ENCODE assay signal across 26 cellular contexts in genomic region chr2:167110345-167110744, GRCh38.
A peak's percentile ranks its signal among the peaks of the same experiment; 100 is the strongest.
DNase-seq lines count a peak whose midpoint lies in the region; ATAC-seq, FAIRE-seq and TF ChIP-seq lines count a peak whose summit lies in the region.
"Had no signal": no experiment of that assay in that cellular context is flagged by ENCODE, and none has a peak within 500 bp of the region (broad histone marks: within the 10 kb centered on the region; RNA-seq: fewer than 3 reads in every experiment).

No MANE protein-coding gene starts in this region.

- H3K27me3 ChIP-seq in SK-N-SH (ENCODE audit: insufficient read depth) (no peaks in the 10 kb centered on the region), astrocyte (ENCODE audit: insufficient read depth, low read length) (no peaks in the 10 kb centered on the region), smooth muscle cell (ENCODE audit: low read depth) (no peaks in the 10 kb centered on the region)
- H3K27me3 ChIP-seq: BE2C; BLaER1 treated with 17β-estradiol and CSF1 and Interleukin-3, amounts not matched to agents 10 nM and 100 nM had no signal

- TF ChIP-seq RAD21 in SK-N-SH (IDR thresholded peaks at IDR 0.05; ENCODE audit: low read length), result no peak

- 0 out of 2 replicates have a peak, but pooled peaks cover 4% of the 10 kb centered on the region for H3K9me2 ChIP-seq in SK-N-SH

- H3K36me3 ChIP-seq in SK-N-SH (replicated peaks in 1 of 2; ENCODE audit: control insufficient read depth in 1 of 2, insufficient read depth in 2 of 2, low read length in 1 of 2) (no peaks in the 10 kb centered on the region), astrocyte (ENCODE audit: insufficient read depth, low read length) (no peaks in the 10 kb centered on the region), smooth muscle cell (ENCODE audit: low read depth) (no peaks in the 10 kb centered on the region)
- H3K36me3 ChIP-seq: BE2C; BLaER1 treated with 17β-estradiol and CSF1 and Interleukin-3, amounts not matched to agents 10 nM and 100 nM; HAP-1 had no signal

- peaks cover 12% of the 10 kb centered on the region for H3K4me1 Mint-ChIP-seq in astrocyte (ENCODE audit: low read depth, unreplicated experiment)
- H3K4me1 Mint-ChIP-seq: CD8-positive, alpha-beta memory T cell had no signal

- peaks cover 10% of the 10 kb centered on the region; the same call in 1 of the 2 replicates for H3K9me3 ChIP-seq in SK-N-SH
- H3K9me3 ChIP-seq in astrocyte (ENCODE audit: insufficient read depth, low read depth, low read length), result no peaks in the 10 kb centered on the region
- H3K9me3 ChIP-seq in smooth muscle cell (replicated peaks; ENCODE audit: low read depth), result no peaks in the 10 kb centered on the region
- H3K9me3 ChIP-seq: BE2C, HAP-1 had no signal

- CTCF ChIA-PET in SK-N-SH (lab: Yijun Ruan, JAX), result interaction anchor here (0.6 to 1.1 kb wide), 2 partner anchors 37 to 887 kb away, joined by 3 read pairs; no protein-coding TSS in a partner anchor

- H2AFZ ChIP-seq in SK-N-SH (ENCODE audit: low read depth) (no peak overlapping the region), astrocyte (ENCODE audit: low read depth, low read length) (no peak overlapping the region), smooth muscle cell (ENCODE audit: low read depth) (no peak overlapping the region)

- no peaks in the 10 kb centered on the region for H3K27me3 Mint-ChIP-seq in astrocyte (ENCODE audit: low read depth, unreplicated experiment)
- H3K27me3 Mint-ChIP-seq: CD4-positive, alpha-beta T cell; CD8-positive, alpha-beta memory T cell had no signal

- DNase-seq in SK-N-SH (no peak), astrocyte (ENCODE audit: low read depth) (peak; percentile 6), smooth muscle cell (lab: John Stamatoyannopoulos, UW; ENCODE audit: unreplicated experiment) (no peak), dedifferentiated amniotic fluid mesenchymal stem cell (ENCODE audit: extremely low spot score) (no peak)
- DNase-seq: 8988T; ACHN; AML-193; BE2C; CD4-positive, alpha-beta T cell; CD8-positive, alpha-beta memory T cell; DMS 273 treated with DMSO at 0.1 percent for 48 hours; DMS79; EL; GDM1; GOT3; HFFc6 had no signal

- H3K4me3 ChIP-seq in SK-N-SH (ENCODE audit: low read depth in 2 of 2, low read length in 1 of 2), result no peak overlapping the region
- no peak overlapping the region for H3K4me3 ChIP-seq in astrocyte (ENCODE audit: insufficient read depth, low read depth, low read length)
- no peak overlapping the region for H3K4me3 ChIP-seq in smooth muscle cell
- H3K4me3 ChIP-seq: A549; BLaER1 treated with 17β-estradiol and CSF1 and Interleukin-3, amounts not matched to agents 10 nM and 100 nM; HAP-1 had no signal

- H3K4me3 Mint-ChIP-seq in astrocyte (ENCODE audit: unreplicated experiment), result no peak overlapping the region
- H3K4me3 Mint-ChIP-seq: CD14-positive monocyte; CD4-positive, alpha-beta T cell; CD8-positive, alpha-beta memory T cell; HFFc6 had no signal

- H3K4me2 ChIP-seq in SK-N-SH (no peak overlapping the region), astrocyte (ENCODE audit: low read length) (no peak overlapping the region), smooth muscle cell (no peak overlapping the region)
- H3K4me2 ChIP-seq: A549; BLaER1 treated with 17β-estradiol and CSF1 and Interleukin-3, amounts not matched to agents 10 nM and 100 nM had no signal

- H3F3A ChIP-seq in SK-N-SH (replicated peaks; ENCODE audit: insufficient read depth) (no peaks in the 10 kb centered on the region), smooth muscle cell (ENCODE audit: low read depth) (no peaks in the 10 kb centered on the region)

- H4K20me1 ChIP-seq in SK-N-SH (ENCODE audit: insufficient read depth) (no peaks in the 10 kb centered on the region), astrocyte (ENCODE audit: insufficient read depth, low read length) (no peaks in the 10 kb centered on the region), smooth muscle cell (ENCODE audit: low read depth) (no peaks in the 10 kb centered on the region)
- H4K20me1 ChIP-seq: BLaER1 treated with 17β-estradiol and CSF1 and Interleukin-3, amounts not matched to agents 10 nM and 100 nM had no signal

- H3K9ac ChIP-seq in SK-N-SH, result no peak overlapping the region
- H3K9ac ChIP-seq in astrocyte (ENCODE audit: low read length), result no peak overlapping the region
- peak overlapping the region; percentile 31 for H3K9ac ChIP-seq in smooth muscle cell (ENCODE audit: low read depth)
- H3K9ac ChIP-seq: BLaER1 treated with 17β-estradiol and CSF1 and Interleukin-3, amounts not matched to agents 10 nM and 100 nM had no signal

- no peaks in the 10 kb centered on the region for H3K36me3 Mint-ChIP-seq in astrocyte (ENCODE audit: low read depth, unreplicated experiment)
- H3K36me3 Mint-ChIP-seq: CD14-positive monocyte; CD8-positive, alpha-beta memory T cell had no signal

- H3K79me2 ChIP-seq in SK-N-SH (ENCODE audit: insufficient read depth) (no peaks in the 10 kb centered on the region), astrocyte (ENCODE audit: insufficient read depth, low read length) (no peaks in the 10 kb centered on the region), smooth muscle cell (ENCODE audit: low read depth) (no peaks in the 10 kb centered on the region)

- POLR2A ChIA-PET in SK-N-SH (lab: Yijun Ruan, JAX), result no interaction called here

- ATAC-seq in SK-N-SH treated with all-trans-retinoic acid at 6 μM for 48 hours (peak; percentile 62; the same call in 2 of the 3 replicates), HG03095 (IDR thresholded peaks at IDR 0.05; ENCODE audit: unreplicated experiment) (no peak)
- ATAC-seq: A549 had no signal

- TF ChIP-seq CTCF in SK-N-SH (IDR thresholded peaks at IDR 0.05), result no peak
- no peak for TF ChIP-seq CTCF in astrocyte (IDR thresholded peaks at IDR 0.05; ENCODE audit: insufficient read depth, low read depth, low read length)
- no peak for TF ChIP-seq CTCF in smooth muscle cell (IDR thresholded peaks at IDR 0.05; ENCODE audit: borderline replicate concordance, insufficient read depth, poor library complexity, severe bottlenecking)

- TF ChIP-seq EP300 in SK-N-SH (IDR thresholded peaks at IDR 0.05; ENCODE audit: borderline replicate concordance in 1 of 2, low read depth in 1 of 2, low read length in 1 of 2), result no peak

- peaks cover 3% of the 10 kb centered on the region for H3K9me3 Mint-ChIP-seq in astrocyte (ENCODE audit: unreplicated experiment)
- H3K9me3 Mint-ChIP-seq: HFFc6 had no signal

- peak overlapping the region in 1 of 2 experiments; percentile 37; a peak in 3 of 4 replicates for H3K27ac ChIP-seq in SK-N-SH (ENCODE audit: low read depth in 2 of 2, low read length in 1 of 2)
- no peak overlapping the region for H3K27ac ChIP-seq in astrocyte (ENCODE audit: low read depth, low read length)
- H3K27ac ChIP-seq in smooth muscle cell (ENCODE audit: low read depth), result peak overlapping the region; percentile 67
- H3K27ac ChIP-seq: A549; BLaER1 treated with 17β-estradiol and CSF1 and Interleukin-3, amounts not matched to agents 10 nM and 100 nM had no signal

- peak overlapping the region; percentile 80 for H3K27ac Mint-ChIP-seq in astrocyte (ENCODE audit: unreplicated experiment)
- H3K27ac Mint-ChIP-seq: CD14-positive monocyte; CD4-positive, alpha-beta T cell; CD8-positive, alpha-beta memory T cell; HFFc6 had no signal

- no peak for FAIRE-seq in astrocyte (lab: Jason Lieb, UNC)
- FAIRE-seq: A549, D721Med, GM12891, GM18507, H54 had no signal

- H3K4me1 ChIP-seq in SK-N-SH (ENCODE audit: control insufficient read depth in 1 of 2, insufficient read depth in 2 of 2, low read depth in 1 of 2, low read length in 1 of 2) (no peaks in the 10 kb centered on the region), astrocyte (ENCODE audit: insufficient read depth, low read length) (no peaks in the 10 kb centered on the region), smooth muscle cell (ENCODE audit: low read depth) (no peaks in the 10 kb centered on the region)
- H3K4me1 ChIP-seq: A549; BE2C; BLaER1 treated with 17β-estradiol and CSF1 and Interleukin-3, amounts not matched to agents 10 nM and 100 nM; HAP-1 had no signal

TF ChIP-seq in SK-N-SH treated with all-trans-retinoic acid at 6 μM for 48 hours, 23 proteins besides CTCF, POLR2A, EP300 and RAD21 (continues in another document):
- TF ChIP-seq ZNF8 (CRISPR knock-in tag; IDR thresholded peaks at IDR 0.05) (no peak), ZFP30 (CRISPR knock-in tag; IDR thresholded peaks at IDR 0.05) (no peak), GLIS3 (CRISPR knock-in tag; IDR thresholded peaks at IDR 0.05) (no peak), PPARA (CRISPR knock-in tag; IDR thresholded peaks at IDR 0.05; ENCODE audit: borderline replicate concordance) (no peak)

TF ChIP-seq in SK-N-SH, 30 proteins besides CTCF, POLR2A, EP300 and RAD21 (continues in another document):
- TF ChIP-seq NRF1 (IDR thresholded peaks at IDR 0.05; ENCODE audit: low read depth, low read length) (no peak), MEF2A (IDR thresholded peaks at IDR 0.05; ENCODE audit: borderline replicate concordance, low read depth) (no peak), USF2 (IDR thresholded peaks at IDR 0.05; ENCODE audit: borderline replicate concordance, low read depth, low read length) (no peak), GATA2 (CRISPR knock-in tag; IDR thresholded peaks at IDR 0.05) (no peak), CHD2 (IDR thresholded peaks at IDR 0.05; ENCODE audit: low read length, partially characterized antibody) (no peak), USF1 (IDR thresholded peaks at IDR 0.05; ENCODE audit: borderline replicate concordance, low read depth) (no peak), RCOR1 (IDR thresholded peaks at IDR 0.05; ENCODE audit: low read length) (no peak), MXI1 (IDR thresholded peaks at IDR 0.05; ENCODE audit: low read depth, low read length) (no peak), RXRA (IDR thresholded peaks at IDR 0.05; ENCODE audit: borderline replicate concordance, low read depth) (no peak)
